ENCODE assay signal across 14 cellular contexts in the genomic region with DNA sequence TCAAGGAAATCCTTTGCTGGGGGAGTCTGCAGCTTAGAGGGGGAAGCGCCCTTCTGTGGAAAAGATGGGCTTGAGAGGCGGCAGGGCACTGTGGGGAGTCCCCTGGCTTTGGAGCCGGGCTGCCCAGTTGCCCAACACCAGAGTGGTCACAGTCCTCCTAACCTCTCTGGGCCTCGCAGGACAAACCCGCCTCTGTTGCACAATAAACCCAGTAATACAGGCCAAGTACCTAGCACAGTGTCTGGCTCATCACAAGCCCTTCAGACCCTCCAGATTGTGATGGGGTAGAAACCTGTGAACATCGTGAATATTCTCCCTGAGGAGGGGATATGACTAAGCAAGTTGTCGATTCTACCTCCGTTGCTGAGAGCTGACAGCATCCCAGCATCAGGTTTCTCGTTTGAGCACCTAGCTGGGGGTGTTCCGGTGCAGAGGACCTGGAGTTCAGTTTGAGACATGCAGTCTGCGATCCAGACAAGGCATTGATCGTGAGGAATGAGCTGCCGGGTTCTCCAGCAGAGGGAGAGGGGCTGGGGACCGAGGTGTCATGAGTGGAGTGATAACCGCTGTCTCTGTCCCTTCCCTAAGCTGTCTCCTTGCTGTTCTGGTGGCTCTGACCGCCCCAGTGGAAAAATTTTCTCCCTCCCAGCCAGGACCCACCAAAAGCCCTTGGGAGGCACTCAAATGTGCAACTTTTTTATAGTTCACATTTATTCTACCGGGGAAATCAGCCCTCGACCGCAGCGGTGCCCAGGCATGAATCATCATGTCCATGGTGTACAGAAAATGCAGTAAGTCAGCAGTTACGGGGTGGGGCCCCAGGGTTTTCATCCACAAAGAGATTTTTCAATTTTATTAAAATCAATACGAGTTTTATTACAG.
DNase-seq lines count a peak whose midpoint lies in the region; ATAC-seq and TF ChIP-seq lines count a peak whose summit lies in the region.
"Had no signal": no experiment of that assay in that cellular context is flagged by ENCODE, and none has a peak within 500 bp of the region (broad histone marks: within the 10 kb centered on the region; RNA-seq: fewer than 3 reads in every experiment).

No MANE protein-coding gene starts in this region.

- H3K4me3 Mint-ChIP-seq in WTC11, result no peak overlapping the region
- H3K4me3 Mint-ChIP-seq: CD4-positive, CD25-positive, alpha-beta regulatory T cell; central memory CD8-positive, alpha-beta T cell had no signal

- no peak overlapping the region for H3K4me3 ChIP-seq in MG63
- no peak overlapping the region for H3K4me3 ChIP-seq in right lobe of liver
- H3K4me3 ChIP-seq in upper lobe of right lung, result no peak overlapping the region
- H3K4me3 ChIP-seq: prostate gland had no signal

- H3K27me3 ChIP-seq in MG63 (no peaks in the 10 kb centered on the region), right lobe of liver (no peaks in the 10 kb centered on the region), upper lobe of right lung (no peaks in the 10 kb centered on the region)

- WGBS in right lobe of liver (ENCODE audit: insufficient coverage, low coverage, low lambda C conversion rate, missing lambda C conversion rate), result 43% methylated on average over 19 of the region's 22 CpGs

- TF ChIP-seq POLR2A in right lobe of liver (IDR thresholded peaks at IDR 0.05), result no peak

- no peak overlapping the region for H3K27ac ChIP-seq in right lobe of liver
- H3K27ac ChIP-seq in upper lobe of right lung, result no peak overlapping the region
- H3K27ac ChIP-seq: prostate gland had no signal

- H3K9me3 Mint-ChIP-seq in WTC11, result no peaks in the 10 kb centered on the region
- H3K9me3 Mint-ChIP-seq: activated T-helper 2 cell treated with anti-CD3 and anti-CD28 coated beads, Interferon-gamma antibody, Interleukin-2, Interleukin-4, amounts not matched to agents 10 μg/mL and 5 μg/mL and 100 μg/mL, durations not matched to agents 14 hours and 24 hours and 36 hours; CD4-positive, CD25-positive, alpha-beta regulatory T cell; central memory CD8-positive, alpha-beta T cell had no signal

- peaks cover 13% of the 10 kb centered on the region for H3K4me1 Mint-ChIP-seq in WTC11
- H3K4me1 Mint-ChIP-seq: CD4-positive, CD25-positive, alpha-beta regulatory T cell; central memory CD8-positive, alpha-beta T cell had no signal

- ATAC-seq in WTC11 (no peak; the same call in 1 of the 2 replicates), right lobe of liver (peak; percentile 60 to 83 (median 72)), upper lobe of right lung (no peak), GM19324 (IDR thresholded peaks at IDR 0.05; ENCODE audit: low FRiP score, unreplicated experiment) (no peak)
- ATAC-seq: left ventricle myocardium superior had no signal

- H3K36me3 Mint-ChIP-seq in WTC11, result no peaks in the 10 kb centered on the region
- H3K36me3 Mint-ChIP-seq: CD4-positive, CD25-positive, alpha-beta regulatory T cell had no signal

- no peaks in the 10 kb centered on the region for H3K27me3 Mint-ChIP-seq in WTC11 (ENCODE audit: low read depth)
- H3K27me3 Mint-ChIP-seq: CD4-positive, CD25-positive, alpha-beta regulatory T cell had no signal

- intact Hi-C loops in right lobe of liver (cut with DNase I), result no loop called here
- intact Hi-C loops in upper lobe of right lung (cut with DNase I), result no loop called here

- POLR2A ChIA-PET in WTC11 (lab: Charles Lee), result no interaction called here

- peak; percentile 32 for DNase-seq in DMS79 (lab: John Stamatoyannopoulos, UW)
- DNase-seq in MG63, result peak; percentile 48
- no peak for DNase-seq in WTC11 (ENCODE audit: low spot score)
- no peak for DNase-seq in right lobe of liver
- DNase-seq in upper lobe of right lung, result no peak
- DNase-seq in NCI-H2029 treated with DMSO at 0.1 percent for 48 hours (lab: John Stamatoyannopoulos, UW), result no peak
- DNase-seq in NCI-H510A (lab: John Stamatoyannopoulos, UW), result no peak
- DNase-seq: CD4-positive, CD25-positive, alpha-beta regulatory T cell; left ventricle myocardium superior; substantia nigra had no signal

- no peak for TF ChIP-seq CTCF in WTC11 (IDR thresholded peaks at IDR 0.05)
- TF ChIP-seq CTCF in right lobe of liver (IDR thresholded peaks at IDR 0.05), result no peak
- no peak for TF ChIP-seq CTCF in upper lobe of right lung (IDR thresholded peaks at IDR 0.05)

- H3K27ac Mint-ChIP-seq in WTC11, result no peak overlapping the region
- H3K27ac Mint-ChIP-seq: activated T-helper 2 cell treated with anti-CD3 and anti-CD28 coated beads, Interferon-gamma antibody, Interleukin-2, Interleukin-4, amounts not matched to agents 10 μg/mL and 5 μg/mL and 100 μg/mL, durations not matched to agents 14 hours and 24 hours and 36 hours; CD4-positive, CD25-positive, alpha-beta regulatory T cell had no signal

- H3K36me3 ChIP-seq in MG63 (no peaks in the 10 kb centered on the region), right lobe of liver (no peaks in the 10 kb centered on the region), upper lobe of right lung (no peaks in the 10 kb centered on the region)
- H3K36me3 ChIP-seq: prostate gland had no signal

- no peaks in the 10 kb centered on the region for H3K4me1 ChIP-seq in right lobe of liver
- H3K4me1 ChIP-seq in upper lobe of right lung, result no peaks in the 10 kb centered on the region
- H3K4me1 ChIP-seq: prostate gland had no signal

- H3K9me3 ChIP-seq in MG63, result no peaks in the 10 kb centered on the region
- no peaks in the 10 kb centered on the region for H3K9me3 ChIP-seq in right lobe of liver
- no peaks in the 10 kb centered on the region for H3K9me3 ChIP-seq in upper lobe of right lung
- H3K9me3 ChIP-seq: prostate gland had no signal

- CTCF ChIA-PET in WTC11 (lab: Charles Lee), result interaction anchor here (0.6 kb wide), 1 partner anchor 376 kb away, joined by 5 read pairs; no protein-coding TSS in a partner anchor

TF ChIP-seq in WTC11, 78 proteins besides CTCF, POLR2A, EP300 and RAD21:
- TF ChIP-seq FOXP1 (CRISPR knock-in tag; IDR thresholded peaks at IDR 0.05; ENCODE audit: borderline replicate concordance) (no peak), CDX4 (CRISPR knock-in tag; IDR thresholded peaks at IDR 0.05; ENCODE audit: borderline replicate concordance) (no peak), HMGXB4 (CRISPR knock-in tag; IDR thresholded peaks at IDR 0.05) (no peak), NFE2L1 (CRISPR knock-in tag; IDR thresholded peaks at IDR 0.05) (0 out of 2 replicates have a peak, but pooled peaks have one; percentile 32)
- TF ChIP-seq, protein P1, sequence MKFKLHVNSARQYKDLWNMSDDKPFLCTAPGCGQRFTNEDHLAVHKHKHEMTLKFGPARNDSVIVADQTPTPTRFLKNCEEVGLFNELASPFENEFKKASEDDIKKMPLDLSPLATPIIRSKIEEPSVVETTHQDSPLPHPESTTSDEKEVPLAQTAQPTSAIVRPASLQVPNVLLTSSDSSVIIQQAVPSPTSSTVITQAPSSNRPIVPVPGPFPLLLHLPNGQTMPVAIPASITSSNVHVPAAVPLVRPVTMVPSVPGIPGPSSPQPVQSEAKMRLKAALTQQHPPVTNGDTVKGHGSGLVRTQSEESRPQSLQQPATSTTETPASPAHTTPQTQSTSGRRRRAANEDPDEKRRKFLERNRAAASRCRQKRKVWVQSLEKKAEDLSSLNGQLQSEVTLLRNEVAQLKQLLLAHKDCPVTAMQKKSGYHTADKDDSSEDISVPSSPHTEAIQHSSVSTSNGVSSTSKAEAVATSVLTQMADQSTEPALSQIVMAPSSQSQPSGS (CRISPR knock-in tag; IDR thresholded peaks at IDR 0.05; ENCODE audit: borderline replicate concordance, low read depth), result no peak

Comparison
In these comparisons a context has a peak if more than half of its experiments do, and no peak if none do; other contexts are left out.
1. DNase-seq: peak in DMS79 (single experiment) and MG63 (single experiment); none in WTC11 (single experiment), right lobe of liver (0 of 3), upper lobe of right lung (single experiment), NCI-H2029 treated with DMSO at 0.1 percent for 48 hours (single experiment) and NCI-H510A (single experiment).
2. ATAC-seq: peak in right lobe of liver (4 of 4); none in WTC11 (single experiment), upper lobe of right lung (single experiment) and GM19324 (single experiment).